In the genomic region with DNA sequence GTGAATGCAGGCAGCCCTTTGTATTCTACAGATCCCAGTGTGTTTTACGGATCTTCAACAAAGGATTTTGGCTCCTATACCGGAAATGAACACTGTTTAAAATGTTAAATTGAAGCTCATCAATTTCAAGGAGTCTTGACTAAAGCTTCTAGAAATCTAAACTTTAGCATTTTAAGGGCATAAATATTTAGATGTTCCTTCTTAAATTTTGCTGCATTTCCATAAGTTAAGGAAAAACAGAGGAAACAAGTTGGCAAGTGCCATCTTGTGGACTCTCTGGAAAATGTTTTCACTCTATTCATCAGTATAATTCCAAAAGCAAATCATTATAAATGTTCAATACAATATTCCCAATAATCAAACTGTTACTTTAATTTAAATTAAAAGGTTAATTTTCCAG, we compare ENCODE assay signal across 9 cellular contexts. TPM values are rescaled to one million over a fixed set of nuclear protein-coding genes. Genes with fewer than 3 reads are reported as not detected.
DNase-seq lines count a peak whose midpoint lies in the region; ATAC-seq, FAIRE-seq and TF ChIP-seq lines count a peak whose summit lies in the region.
"Had no signal": no experiment of that assay in that cellular context is flagged by ENCODE, and none has a peak within 500 bp of the region (broad histone marks: within the 10 kb centered on the region; RNA-seq: fewer than 3 reads in every experiment).

No MANE protein-coding gene starts in this region.

- peaks cover 6% of the 10 kb centered on the region for H3K27me3 Mint-ChIP-seq in activated CD4-positive, alpha-beta T cell treated with anti-CD3 and anti-CD28 coated beads for 36 hours

- peak; percentile 56 for DNase-seq in A673 (ENCODE audit: low spot score)
- DNase-seq in astrocyte of the hippocampus (ENCODE audit: low read depth, low spot score) = peak; percentile 59
- DNase-seq in kidney tubule cell (ENCODE audit: low spot score) = peak; percentile 31
- DNase-seq in iPS-NIHi11 (ENCODE audit: low spot score) = no peak
- DNase-seq in activated CD4-positive, alpha-beta T cell treated with anti-CD3 and anti-CD28 coated beads for 36 hours = no peak
- DNase-seq in GM12892 (ENCODE audit: insufficient read length) = no peak
- DNase-seq: activated B cell treated with CpG ODN at 0.5 μM for 24 hours had no signal

- intact Hi-C loops in A673 (cut with micrococcal nuclease; ENCODE audit: unreplicated experiment) = loop anchor here (1.0 to 5.0 kb wide), 3 partner anchors 214 to 288 kb away; no protein-coding TSS in a partner anchor
- intact Hi-C loops in activated CD4-positive, alpha-beta T cell treated with anti-CD3 and anti-CD28 coated beads for 36 hours (cut with DNase I, micrococcal nuclease) = loop anchor here (1.0 to 5.0 kb wide), 4 partner anchors 214 to 283 kb away; no protein-coding TSS in a partner anchor

- peaks cover 4% of the 10 kb centered on the region for H3K27me3 ChIP-seq in A673 (replicated peaks; ENCODE audit: insufficient read depth, low read depth, low read length, poor library complexity)

- no peaks in the 10 kb centered on the region for H3K36me3 ChIP-seq in A673 (ENCODE audit: insufficient read depth, low read length, poor library complexity, severe bottlenecking)
- H3K36me3 ChIP-seq in HEK293 (ENCODE audit: control insufficient read depth in 2 of 2, insufficient read depth in 1 of 2, low read length in 2 of 2) = no peaks in the 10 kb centered on the region

- peak; percentile 72 for TF ChIP-seq CTCF in A673 (conservative IDR thresholded peaks at IDR 0.05; ENCODE audit: low read depth, low read length)
- TF ChIP-seq CTCF in HEK293 (tag by site-specific recombination; IDR thresholded peaks at IDR 0.05) = no peak

- no peak overlapping the region for H3K4me3 Mint-ChIP-seq in activated CD4-positive, alpha-beta T cell treated with anti-CD3 and anti-CD28 coated beads for 36 hours
- H3K4me3 Mint-ChIP-seq: activated B cell treated with CpG ODN at 0.5 μM for 24 hours had no signal

- H3K27ac ChIP-seq in A673 (ENCODE audit: low read depth, low read length, poor library complexity, severe bottlenecking) (no peak overlapping the region), HEK293 (ENCODE audit: extremely low read depth, low read depth, low read length) (no peak overlapping the region)

- no peak for TF ChIP-seq POLR2A in GM12892 (IDR thresholded peaks at IDR 0.05; ENCODE audit: low read depth, low read length)

- H3K4me1 ChIP-seq in A673 (ENCODE audit: insufficient read depth, low read length, poor library complexity, severe bottlenecking) (peaks cover 7% of the 10 kb centered on the region), HEK293 (ENCODE audit: control insufficient read depth, insufficient read depth, low read length) (0 out of 2 replicates have a peak, but pooled peaks cover 4% of the 10 kb centered on the region)

- no peak overlapping the region for H3K4me3 ChIP-seq in A673 (ENCODE audit: low read depth, low read length, poor library complexity, severe bottlenecking)
- no peak overlapping the region for H3K4me3 ChIP-seq in HEK293 (ENCODE audit: low read depth, low read length)

- CTCF ChIA-PET in A673 (lab: Charles Lee) = interaction anchor here (1.4 kb wide), 1 partner anchor 214 kb away, joined by 11 read pairs; no protein-coding TSS in a partner anchor
- CTCF ChIA-PET in HEK293 (lab: Yijun Ruan, JAX) = interaction anchor here (0.7 to 5.8 kb wide), 25 partner anchors 9 to 290 kb away, joined by 3 to 142 read pairs (median 4); a partner anchor contains a TSS
- CTCF ChIA-PET in activated CD4-positive, alpha-beta T cell treated with anti-CD3 and anti-CD28 coated beads for 36 hours (lab: Charles Lee) = interaction anchor here (1.0 to 3.6 kb wide), 5 partner anchors 12 to 286 kb away, joined by 3 to 24 read pairs (median 11); no protein-coding TSS in a partner anchor

- H3K36me3 Mint-ChIP-seq in activated CD4-positive, alpha-beta T cell treated with anti-CD3 and anti-CD28 coated beads for 36 hours (ENCODE audit: low read depth) = no peaks in the 10 kb centered on the region

- no TSS peak for BruUV-seq in A673 (replicated peaks; lab: Mats Ljungman, UMichigan)

- POLR2A ChIA-PET in A673 (lab: Charles Lee; ENCODE audit: low non-redundant PET) (no interaction called here), HEK293 (lab: Yijun Ruan, JAX) (no interaction called here)
- POLR2A ChIA-PET in activated CD4-positive, alpha-beta T cell treated with anti-CD3 and anti-CD28 coated beads for 36 hours (lab: Charles Lee) = no interaction called here

- no peak for ATAC-seq in activated CD4-positive, alpha-beta T cell treated with anti-CD3 and anti-CD28 coated beads for 36 hours
- no peak for ATAC-seq in HG02610 (IDR thresholded peaks at IDR 0.05; ENCODE audit: unreplicated experiment)

- H3K9me3 ChIP-seq in A673 (ENCODE audit: low read depth, low read length, poor library complexity, severe bottlenecking) (no peaks in the 10 kb centered on the region), HEK293 (ENCODE audit: control insufficient read depth, insufficient read depth, low read depth, low read length) (no peaks in the 10 kb centered on the region)

- no peak overlapping the region for H3K27ac Mint-ChIP-seq in activated CD4-positive, alpha-beta T cell treated with anti-CD3 and anti-CD28 coated beads for 36 hours
- H3K27ac Mint-ChIP-seq: activated B cell treated with CpG ODN at 0.5 μM for 24 hours had no signal

- H3K4me1 Mint-ChIP-seq in activated CD4-positive, alpha-beta T cell treated with anti-CD3 and anti-CD28 coated beads for 36 hours = no peaks in the 10 kb centered on the region

- FAIRE-seq in GM12892 (lab: Jason Lieb, UNC) = no peak

- H3K9me3 Mint-ChIP-seq in activated CD4-positive, alpha-beta T cell treated with anti-CD3 and anti-CD28 coated beads for 36 hours (ENCODE audit: low read depth) = no peaks in the 10 kb centered on the region
- H3K9me3 Mint-ChIP-seq: activated B cell treated with CpG ODN at 0.5 μM for 24 hours had no signal

TF ChIP-seq in HEK293, 187 proteins besides CTCF, POLR2A, EP300 and RAD21:
- TF ChIP-seq ZNF654 (tag by site-specific recombination; IDR thresholded peaks at IDR 0.05; ENCODE audit: low read depth) (peak; percentile 60), ZNF670 (tag by site-specific recombination; IDR thresholded peaks at IDR 0.05; ENCODE audit: low read depth) (no peak), ZSCAN23 (tag by site-specific recombination; IDR thresholded peaks at IDR 0.05) (no peak)
- TF ChIP-seq, protein P1, sequence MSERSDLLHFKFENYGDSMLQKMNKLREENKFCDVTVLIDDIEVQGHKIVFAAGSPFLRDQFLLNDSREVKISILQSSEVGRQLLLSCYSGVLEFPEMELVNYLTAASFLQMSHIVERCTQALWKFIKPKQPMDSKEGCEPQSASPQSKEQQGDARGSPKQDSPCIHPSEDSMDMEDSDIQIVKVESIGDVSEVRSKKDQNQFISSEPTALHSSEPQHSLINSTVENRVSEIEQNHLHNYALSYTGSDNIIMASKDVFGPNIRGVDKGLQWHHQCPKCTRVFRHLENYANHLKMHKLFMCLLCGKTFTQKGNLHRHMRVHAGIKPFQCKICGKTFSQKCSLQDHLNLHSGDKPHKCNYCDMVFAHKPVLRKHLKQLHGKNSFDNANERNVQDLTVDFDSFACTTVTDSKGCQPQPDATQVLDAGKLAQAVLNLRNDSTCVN (tag by site-specific recombination; optimal IDR thresholded peaks at IDR 0.05) = no peak
TF ChIP-seq in HEK293: peak in this region for 1.

RNA-seq across cellular contexts. Expression of a gene that starts 19.6 kb away (rescaled TPM):
- 11.3 and 19.1 TPM in 2 replicates for total RNA-seq in A673 (2021)
- total RNA-seq in activated CD4-positive, alpha-beta T cell treated with anti-CD3 and anti-CD28 coated beads for 36 hours = 1 to 10 TPM; 3.8 TPM
- polyA plus RNA-seq in GM12892 (2012; ENCODE audit: missing spikeins) = 0.40 TPM

Comparison
In these comparisons a context has a peak if more than half of its experiments do, and no peak if none do; other contexts are left out.
1. DNase-seq: peak in A673 (single experiment), astrocyte of the hippocampus (single experiment) and kidney tubule cell (single experiment); none in iPS-NIHi11 (single experiment), activated CD4-positive, alpha-beta T cell treated with anti-CD3 and anti-CD28 coated beads for 36 hours (single experiment) and GM12892 (single experiment).